Comparison of ENCODE assay signal across 1 cellular context in the genomic region with DNA sequence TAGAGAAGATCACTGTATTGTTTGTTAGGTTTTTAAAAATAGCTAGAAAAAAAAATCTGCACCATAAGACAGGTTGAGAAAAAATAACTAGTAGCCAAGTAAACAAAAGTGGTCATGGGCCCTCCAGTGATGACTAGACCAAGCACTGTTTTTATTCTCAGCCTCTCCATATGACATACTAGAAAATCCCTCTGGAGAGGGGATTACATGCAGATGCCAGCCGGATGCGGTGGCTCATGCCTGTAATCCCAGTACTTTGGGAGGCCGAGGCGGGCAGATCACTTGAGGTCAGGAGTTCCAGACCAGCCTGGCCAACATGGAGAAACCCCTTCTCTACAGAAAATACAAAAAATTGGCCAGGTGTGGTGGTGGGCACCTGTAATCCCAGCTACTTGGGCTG. TPM values are rescaled to one million over a fixed set of nuclear protein-coding genes. Genes with fewer than 3 reads are reported as not detected.
"Had no signal": no experiment of that assay in that cellular context is flagged by ENCODE, and none has a peak within 500 bp of the region (broad histone marks: within the 10 kb centered on the region; RNA-seq: fewer than 3 reads in every experiment).

No MANE protein-coding gene starts in this region.

RNA-seq across cellular contexts. Expression of a gene that starts 25.5 kb away (rescaled TPM):
- total RNA-seq: HT-29 had no signal
